In the genomic region with DNA sequence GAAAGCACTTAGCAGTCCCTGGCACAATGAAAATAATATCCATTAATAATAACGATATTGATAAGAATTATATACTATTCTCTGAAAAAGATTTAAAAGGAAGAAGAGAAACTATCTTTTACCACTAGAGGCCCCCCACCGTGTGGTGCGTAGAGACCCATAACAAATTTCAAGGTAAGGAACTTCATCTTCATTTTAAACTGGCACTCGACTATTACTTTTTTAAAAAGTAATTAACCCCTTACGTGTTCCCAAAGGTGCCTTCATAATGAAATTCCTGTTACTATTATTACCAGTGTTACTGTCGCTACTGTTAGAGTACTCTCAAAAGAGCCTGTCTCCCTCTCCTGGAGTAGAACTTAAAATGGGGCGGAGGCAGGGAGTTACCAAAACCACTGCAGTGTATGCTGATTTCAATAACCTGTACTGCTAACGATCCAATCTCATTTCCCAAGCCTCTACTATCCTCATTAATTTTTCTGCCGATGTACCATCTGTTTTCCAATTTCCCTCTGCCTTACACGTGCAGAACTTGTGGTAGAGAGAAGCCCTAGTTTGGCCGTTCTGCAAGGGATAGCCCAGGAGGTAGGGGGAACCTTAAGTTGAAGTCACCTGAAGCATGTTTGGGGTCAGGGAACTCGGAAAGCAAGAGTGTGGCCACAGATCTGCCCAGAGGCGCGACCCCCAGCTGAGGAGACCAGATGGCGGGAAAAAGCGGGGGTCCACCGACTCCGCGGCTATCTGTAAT, we compare ENCODE assay signal across 8 cellular contexts. TPM values are rescaled to one million over a fixed set of nuclear protein-coding genes. Genes with fewer than 3 reads are reported as not detected.
A peak's percentile ranks its signal among the peaks of the same experiment; 100 is the strongest.
DNase-seq lines count a peak whose midpoint lies in the region; ATAC-seq and TF ChIP-seq lines count a peak whose summit lies in the region.

No MANE protein-coding gene starts in this region.

- H3K4me3 Mint-ChIP-seq in activated naive CD8-positive, alpha-beta T cell treated with anti-CD3 and anti-CD28 coated beads, Interleukin-2, amount 50 U/mL, for 24 hours: peak overlapping the region; percentile 91

- H3K4me3 ChIP-seq in AG09309 (ENCODE audit: control insufficient read depth, low read depth, low read length): peak overlapping the region; percentile 64
- no peak overlapping the region for H3K4me3 ChIP-seq in KMS-11 (IDR thresholded peaks at IDR 0.05; ENCODE audit: insufficient read depth, low read depth, low read length)
- peak overlapping the region; percentile 66 for H3K4me3 ChIP-seq in iPS-18c (ENCODE audit: insufficient read depth, low read depth, low read length)
- peak overlapping the region; percentile 81 for H3K4me3 ChIP-seq in thoracic aorta

- DNase-seq in AG09309 (ENCODE audit: low read depth): no peak
- DNase-seq in activated naive CD8-positive, alpha-beta T cell treated with anti-CD3 and anti-CD28 coated beads, Interleukin-2, amount 50 U/mL, for 24 hours: no peak
- no peak for DNase-seq in thoracic aorta (ENCODE audit: low spot score)
- no peak for DNase-seq in EL

- peak overlapping the region; percentile 82 for H3K27ac ChIP-seq in KMS-11
- no peak overlapping the region for H3K27ac ChIP-seq in thoracic aorta

- H3K4me1 Mint-ChIP-seq in activated naive CD8-positive, alpha-beta T cell treated with anti-CD3 and anti-CD28 coated beads, Interleukin-2, amount 50 U/mL, for 24 hours: peaks cover 44% of the 10 kb centered on the region

- peak overlapping the region; percentile 60 for H3K4me2 ChIP-seq in KMS-11

- H4K20me1 ChIP-seq in KMS-11 (ENCODE audit: insufficient read depth): no peaks in the 10 kb centered on the region

- H3K4me1 ChIP-seq in KMS-11 (ENCODE audit: low read depth, poor library complexity, severe bottlenecking) (peaks cover 18% of the 10 kb centered on the region), thoracic aorta (ENCODE audit: control insufficient read depth in 1 of 2, low read depth in 2 of 2) (no peaks in the 10 kb centered on the region)

- H3K36me3 Mint-ChIP-seq in activated naive CD8-positive, alpha-beta T cell treated with anti-CD3 and anti-CD28 coated beads, Interleukin-2, amount 50 U/mL, for 24 hours (ENCODE audit: low read depth): peaks cover 14% of the 10 kb centered on the region

- TF ChIP-seq CTCF in AG09309 (IDR thresholded peaks at IDR 0.05; ENCODE audit: control insufficient read depth, insufficient read depth, low read depth, low read length, missing control alignments) (peak; percentile 30), KMS-11 (conservative IDR thresholded peaks at IDR 0.05; ENCODE audit: low read depth, low read length) (peak; percentile 29), thoracic aorta (IDR thresholded peaks at IDR 0.05) (no peak)

- peak overlapping the region; percentile 73 for H2AFZ ChIP-seq in KMS-11 (ENCODE audit: low read depth)

- peak overlapping the region; percentile 91 for H3K27ac Mint-ChIP-seq in activated naive CD8-positive, alpha-beta T cell treated with anti-CD3 and anti-CD28 coated beads, Interleukin-2, amount 50 U/mL, for 24 hours

- H3K79me2 ChIP-seq in KMS-11 (ENCODE audit: insufficient read depth, low read depth): peaks cover 38% of the 10 kb centered on the region

- peak overlapping the region; percentile 80 for H3K9ac ChIP-seq in KMS-11

- no peaks in the 10 kb centered on the region for H3K27me3 Mint-ChIP-seq in activated naive CD8-positive, alpha-beta T cell treated with anti-CD3 and anti-CD28 coated beads, Interleukin-2, amount 50 U/mL, for 24 hours

- H3K27me3 ChIP-seq in KMS-11 (ENCODE audit: insufficient read depth, low read depth) (no peaks in the 10 kb centered on the region), thoracic aorta (replicated peaks; ENCODE audit: insufficient read depth) (no peaks in the 10 kb centered on the region)

- peaks cover under 1% of the 10 kb centered on the region for H3K9me3 ChIP-seq in iPS-18c (ENCODE audit: control insufficient read depth, insufficient read depth, low read length)
- no peaks in the 10 kb centered on the region for H3K9me3 ChIP-seq in thoracic aorta

- H3K36me3 ChIP-seq in KMS-11 (ENCODE audit: insufficient read depth) (no peaks in the 10 kb centered on the region), thoracic aorta (no peaks in the 10 kb centered on the region)

- peak; percentile 18 for ATAC-seq in GM18868 (IDR thresholded peaks at IDR 0.05; ENCODE audit: unreplicated experiment)
- no peak for ATAC-seq in activated naive CD8-positive, alpha-beta T cell treated with anti-CD3 and anti-CD28 coated beads, Interleukin-2, amount 50 U/mL, for 24 hours
- ATAC-seq in thoracic aorta (ENCODE audit: insufficient number of reproducible peaks, low FRiP score, low read depth): no peak
- no peak for ATAC-seq in HG03565 (IDR thresholded peaks at IDR 0.05; ENCODE audit: unreplicated experiment)

- no peaks in the 10 kb centered on the region for H3K9me3 Mint-ChIP-seq in activated naive CD8-positive, alpha-beta T cell treated with anti-CD3 and anti-CD28 coated beads, Interleukin-2, amount 50 U/mL, for 24 hours

RNA-seq across cellular contexts. Expression of gene STK26, which starts 0.8 kb away (rescaled TPM):
- total RNA-seq in thoracic aorta: 10 to 100 TPM in 1 of 2 donors, 1 to 10 TPM in 1; 7.7 to 11.1 TPM
